In genomic region chr4:16082038-16082423, GRCh38 we compare ENCODE assay signal across 12 cellular contexts. TPM values are rescaled to one million over a fixed set of nuclear protein-coding genes. Genes with fewer than 3 reads are reported as not detected.
DNase-seq lines count a peak whose midpoint lies in the region; ATAC-seq, FAIRE-seq and TF ChIP-seq lines count a peak whose summit lies in the region.
"Had no signal": no experiment of that assay in that cellular context is flagged by ENCODE, and none has a peak within 500 bp of the region (broad histone marks: within the 10 kb centered on the region; RNA-seq: fewer than 3 reads in every experiment).

No MANE protein-coding gene starts in this region.

- H3K27me3 ChIP-seq in H1 (replicated peaks in 1 of 4; ENCODE audit: control insufficient read depth in 3 of 4, extremely low read depth in 1 of 4, insufficient read depth in 3 of 4, low read length in 3 of 4) (peaks cover 0 to 10% (median 5%) of the 10 kb centered on the region in 4 experiments; a peak in 5 of 7 replicates), neural progenitor cell (peaks cover 48% of the 10 kb centered on the region)

- no peak overlapping the region for H4K8ac ChIP-seq in H1 (ENCODE audit: extremely low read depth, insufficient read depth, low read length)

- TF ChIP-seq EP300 in A549 (IDR thresholded peaks at IDR 0.05): no peak
- no peak for TF ChIP-seq EP300 in H1 (IDR thresholded peaks at IDR 0.05; ENCODE audit: borderline replicate concordance in 1 of 2, low read depth in 2 of 2, low read length in 2 of 2)

- H4K20me1 ChIP-seq in H1 (replicated peaks in 1 of 2; ENCODE audit: control insufficient read depth in 1 of 2, insufficient read depth in 2 of 2, low read length in 2 of 2) (peaks cover 0 to 8% of the 10 kb centered on the region in 2 experiments), neural progenitor cell (ENCODE audit: low read depth) (peaks cover 6% of the 10 kb centered on the region)

- no peak overlapping the region for H4K91ac ChIP-seq in H1 (replicated peaks; ENCODE audit: insufficient read length, low read length)

- peaks cover 17% of the 10 kb centered on the region for H3K36me3 Mint-ChIP-seq in neural progenitor cell

- H3K4me1 Mint-ChIP-seq in neural progenitor cell: peaks cover 33% of the 10 kb centered on the region

- no peak overlapping the region for H2BK12ac ChIP-seq in H1 (ENCODE audit: low read depth, low read length)

- peaks cover 11% of the 10 kb centered on the region for H3K79me1 ChIP-seq in H1 (ENCODE audit: low read depth, low read length)

- H2BK15ac ChIP-seq in H1 (ENCODE audit: low read length): no peak overlapping the region

- H2AFZ ChIP-seq in H1 (ENCODE audit: low read length): no peak overlapping the region
- H2AFZ ChIP-seq in neural progenitor cell (replicated peaks): peak overlapping the region; percentile 86

- FAIRE-seq in A549 (lab: Jason Lieb, UNC): no peak
- no peak for FAIRE-seq in H1 (lab: Jason Lieb, UNC)

- no peak overlapping the region for H3K14ac ChIP-seq in H1 (ENCODE audit: insufficient read length)

- H3K4me3 Mint-ChIP-seq in neural progenitor cell: peak overlapping the region; percentile 93

- TF ChIP-seq CTCF in A549 (IDR thresholded peaks at IDR 0.05): no peak
- no peak for TF ChIP-seq CTCF in H1 (IDR thresholded peaks at IDR 0.05; ENCODE audit: control extremely low read depth in 1 of 3, insufficient read depth in 1 of 3, low read depth in 1 of 3, low read length in 3 of 3)
- TF ChIP-seq CTCF in neural progenitor cell (IDR thresholded peaks at IDR 0.05): no peak

- no peaks in the 10 kb centered on the region; the same call in 2 of the 3 replicates for H3K9me3 ChIP-seq in A549
- H3K9me3 ChIP-seq in H1 (ENCODE audit: insufficient read depth in 2 of 2, low read depth in 1 of 2, low read length in 1 of 2): no peaks in the 10 kb centered on the region
- H3K9me3 ChIP-seq in neural progenitor cell (ENCODE audit: low read depth): no peaks in the 10 kb centered on the region

- POLR2A ChIA-PET in A549 (lab: Yijun Ruan, JAX): no interaction called here
- POLR2A ChIA-PET in H1 (lab: Charles Lee; ENCODE audit: partially characterized antibody): interaction anchor here (0.7 to 7.6 kb wide), 28 partner anchors 8 to 146 kb away, joined by 3 to 87 read pairs (median 4); no protein-coding TSS in a partner anchor

- peak overlapping the region; percentile 24; the same call in 1 of the 2 replicates for H3K18ac ChIP-seq in H1 (ENCODE audit: extremely low read depth, low read length)

- H3K23me2 ChIP-seq in H1 (ENCODE audit: low read depth, low read length): peaks cover 8% of the 10 kb centered on the region; the same call in 1 of the 2 replicates

- no peak; a peak in 2 of 6 replicates for ATAC-seq in A549
- no peak for ATAC-seq in GM21390 (IDR thresholded peaks at IDR 0.05; ENCODE audit: unreplicated experiment)

- peak overlapping the region; percentile 95 for H3K27ac Mint-ChIP-seq in neural progenitor cell

- H3K27ac ChIP-seq in A549: no peak overlapping the region; a peak in 1 of 6 replicates
- no peak overlapping the region for H3K27ac ChIP-seq in H1 (ENCODE audit: low read depth, low read length)
- no peak overlapping the region for H3K27ac ChIP-seq in neural progenitor cell

- peaks cover 11% of the 10 kb centered on the region for H3K27me3 Mint-ChIP-seq in neural progenitor cell (ENCODE audit: insufficient read depth, low read depth)

- intact Hi-C loops in posterior cingulate gyrus (cut with DNase I): no loop called here

- H2BK120ac ChIP-seq in H1 (replicated peaks; ENCODE audit: low read depth, low read length): no peak overlapping the region

- H3K79me2 ChIP-seq in H1 (ENCODE audit: control insufficient read depth in 1 of 2, insufficient read depth in 2 of 2, low read length in 2 of 2) (peaks cover 0 to 35% of the 10 kb centered on the region in 2 experiments; a peak in 3 of 4 replicates), neural progenitor cell (ENCODE audit: low read depth) (peaks cover 38% of the 10 kb centered on the region)

- H3F3A ChIP-seq in neural progenitor cell (ENCODE audit: low read depth): peaks cover 8% of the 10 kb centered on the region

- TF ChIP-seq POLR2A in A549 (IDR thresholded peaks at IDR 0.05; ENCODE audit: low read length) (no peak), H1 (IDR thresholded peaks at IDR 0.05; ENCODE audit: control extremely low read depth in 1 of 2, low read depth in 2 of 2, low read length in 2 of 2) (no peak)

- H3K4me1 ChIP-seq in A549 (no peaks in the 10 kb centered on the region), H1 (replicated peaks in 1 of 4; ENCODE audit: control insufficient read depth in 3 of 4, insufficient read depth in 4 of 4, low read length in 3 of 4) (peaks cover 0 to 9% (median 6%) of the 10 kb centered on the region in 4 experiments; a peak in 3 of 7 replicates), neural progenitor cell (peaks cover 19% of the 10 kb centered on the region)

- DNase-seq in A549 (ENCODE audit: low read depth in 1 of 2, low spot score in 1 of 2): no peak
- DNase-seq in HuH-7.5 (ENCODE audit: low spot score): peak; percentile 35
- DNase-seq in H1 (ENCODE audit: low read depth in 1 of 2, low spot score in 2 of 2): no peak
- DNase-seq in neural progenitor cell (ENCODE audit: low spot score): no peak
- DNase-seq in islet precursor cell: no peak
- no peak for DNase-seq in posterior cingulate gyrus
- no peak for DNase-seq in NCI-H1092 treated with DMSO at 0.1 percent for 48 hours (lab: John Stamatoyannopoulos, UW)
- DNase-seq: DND-41; effector CD4-positive, alpha-beta T cell; T-helper 9 cell had no signal

- peak overlapping the region; percentile 82 for H3K4me2 ChIP-seq in A549
- peak overlapping the region; percentile 98 for H3K4me2 ChIP-seq in H1 (ENCODE audit: insufficient read depth in 1 of 2, low read depth in 2 of 2, low read length in 2 of 2)
- peak overlapping the region; percentile 95 for H3K4me2 ChIP-seq in neural progenitor cell

- no peak overlapping the region for H4K5ac ChIP-seq in H1 (ENCODE audit: insufficient read length, low read depth, low read length)

- H3K36me3 ChIP-seq in H1 (ENCODE audit: control insufficient read depth in 2 of 4, insufficient read depth in 4 of 4, low read length in 3 of 4): peaks cover 0 to 5% (median 1%) of the 10 kb centered on the region in 4 experiments; a peak in 3 of 8 replicates
- no peaks in the 10 kb centered on the region for H3K36me3 ChIP-seq in neural progenitor cell

- H2BK20ac ChIP-seq in H1 (ENCODE audit: low read length): no peak overlapping the region

- no peak overlapping the region for H2AK5ac ChIP-seq in H1 (ENCODE audit: low read depth, low read length)

- CTCF ChIA-PET in A549 (lab: Yijun Ruan, JAX) (interaction anchor here (0.7 kb wide), 1 partner anchor 109 kb away, joined by 4 read pairs; no protein-coding TSS in a partner anchor), H1 (lab: Charles Lee; ENCODE audit: partially characterized antibody) (interaction anchor here (0.9 to 3.6 kb wide), 7 partner anchors 21 to 183 kb away, joined by 3 to 15 read pairs (median 4); no protein-coding TSS in a partner anchor)

- H3K9ac ChIP-seq in H1 (replicated peaks in 1 of 4; ENCODE audit: extremely low read depth in 1 of 4, low read depth in 3 of 4, low read length in 3 of 4) (peak overlapping the region in 3 of 4 experiments; percentile 42 to 87 (median 48); a peak in 5 of 7 replicates), neural progenitor cell (peak overlapping the region; percentile 69)

- TF ChIP-seq RAD21 in A549 (conservative IDR thresholded peaks at IDR 0.05 in 1 of 2, IDR thresholded peaks at IDR 0.05 in 1 of 2) (no peak), H1 (IDR thresholded peaks at IDR 0.05 in 1 of 2, conservative IDR thresholded peaks at IDR 0.05 in 1 of 2; ENCODE audit: low read depth in 2 of 2, low read length in 2 of 2) (no peak)

- H3K9me3 Mint-ChIP-seq in neural progenitor cell: no peaks in the 10 kb centered on the region

- no peak overlapping the region for H3K4ac ChIP-seq in H1 (replicated peaks; ENCODE audit: insufficient read length, low read depth, low read length)

- no peak overlapping the region for H3K56ac ChIP-seq in H1 (replicated peaks; ENCODE audit: insufficient read length, low read depth, low read length)

- no peak overlapping the region for H2BK5ac ChIP-seq in H1 (ENCODE audit: low read depth, low read length)

- no peak overlapping the region for H3K23ac ChIP-seq in H1 (ENCODE audit: insufficient read length)

- H3K4me3 ChIP-seq in A549 (peak overlapping the region; percentile 46), H1 (ENCODE audit: extremely low read depth in 1 of 4, insufficient read depth in 2 of 4, low read depth in 3 of 4, low read length in 4 of 4) (peak overlapping the region; percentile 62 to 94 (median 81)), neural progenitor cell (peak overlapping the region; percentile 86)

- WGBS in A549 (ENCODE audit: missing lambda C conversion rate): 34% methylated on average over 17 of the region's 17 CpGs
- WGBS in H1 (ENCODE audit: extremely low coverage in 1 of 2, insufficient coverage in 1 of 2, insufficient read length in 1 of 2, insufficient replicate concordance in 2 of 2, low coverage in 1 of 2, low lambda C conversion rate in 2 of 2, missing lambda C conversion rate in 1 of 2), 2 experiments: 12% methylated on average over 17 of the region's 17 CpGs; no CpG with 5 or more reads in 1 of the 2 experiments

TF ChIP-seq in A549, 52 proteins besides CTCF, POLR2A, EP300 and RAD21:
- TF ChIP-seq JUNB (IDR thresholded peaks at IDR 0.05) (no peak), HEYL (CRISPR knock-in tag; IDR thresholded peaks at IDR 0.05) (no peak), EHMT2 (IDR thresholded peaks at IDR 0.05; ENCODE audit: low read depth) (no peak)

TF ChIP-seq in H1, 55 proteins besides CTCF, POLR2A, EP300 and RAD21 (continues in another document):
- no peak for TF ChIP-seq BACH1 (IDR thresholded peaks at IDR 0.05; ENCODE audit: low read length)
- no peak for TF ChIP-seq CHD1 (IDR thresholded peaks at IDR 0.05; ENCODE audit: low read depth, low read length)
- no peak for TF ChIP-seq ZNF274 (IDR thresholded peaks at IDR 0.05; ENCODE audit: borderline replicate concordance, extremely low read depth, low read length)

RNA-seq across cellular contexts. Expression of gene PROM1, which starts 1.8 kb away (rescaled TPM):
- polyA plus RNA-seq in A549 (2011; rRNA removed) (0.04 and 0.14 TPM in 2 replicates), A549 (2017; fragmentation: RNase III; extraction: RNeasy Plus Mini Kit Qiagen cat#74134 plus additional on column Dnase treatment) (0.03 to 0.12 TPM in 2 of 3 replicates, not detected in the other), H1 (2011; rRNA removed) (23.2 and 36.0 TPM in 2 replicates)
- polyA plus RNA-seq in A549 (2012; cell fraction: cytosol; rRNA removed): not detected in 2 replicates
- polyA plus RNA-seq in A549 (2012; cell fraction: nucleus; rRNA removed): not detected in 2 replicates
- not detected in 2 replicates for polyA minus RNA-seq in A549 (2011; rRNA and poly(A)+ RNA removed)
- 59.7 and 65.4 TPM in 2 replicates for total RNA-seq in H1 (2021; fragmentation: NEBNext Ultra II Directional; extraction: Animal tissue kit (Norgen Biotek cat#: 25700))
- 32.2 TPM for polyA plus RNA-seq in H1 (2011; cell fraction: cytosol; rRNA removed)
- polyA plus RNA-seq in H1 (2011; cell fraction: nucleus; rRNA removed): 47.8 TPM
- 40.2 to 83.8 TPM (median 52.7 TPM) in 4 replicates for polyA plus RNA-seq in H1 (2012, experiment 1 of 2)
- 4.4 TPM for polyA plus RNA-seq in H1 (2012, experiment 2 of 2)
- polyA plus RNA-seq in H1 (2013, experiment 1 of 2): 88.1 TPM
- polyA plus RNA-seq in H1 (2013, experiment 2 of 2): 87.0 TPM
- 108 and 183 TPM in 2 replicates for polyA minus RNA-seq in H1 (2011; rRNA and poly(A)+ RNA removed)
- polyA minus RNA-seq in H1 (2011; cell fraction: cytosol; rRNA and poly(A)+ RNA removed): 50.2 TPM
- polyA minus RNA-seq in H1 (2011; cell fraction: nucleus; rRNA and poly(A)+ RNA removed): 68.7 TPM
- total RNA-seq in neural progenitor cell (ENCODE audit: low replicate concordance): 43.0 and 55.9 TPM in 2 replicates
- total RNA-seq: LHCN-M2 had no signal
